Comparison of ENCODE assay signal across 8 cellular contexts in genomic region chr10:60549686-60550085, GRCh38.
A peak's percentile ranks its signal among the peaks of the same experiment; 100 is the strongest.
DNase-seq lines count a peak whose midpoint lies in the region; ATAC-seq, FAIRE-seq and TF ChIP-seq lines count a peak whose summit lies in the region.

No MANE protein-coding gene starts in this region.

- no peaks in the 10 kb centered on the region for H3K36me3 Mint-ChIP-seq in activated naive CD8-positive, alpha-beta T cell treated with anti-CD3 and anti-CD28 coated beads for 36 hours
- peaks cover 6% of the 10 kb centered on the region for H3K36me3 Mint-ChIP-seq in activated CD4-positive, alpha-beta T cell treated with anti-CD3 and anti-CD28 coated beads, Interleukin-2, amount 10 ng/mL, durations not matched to agents 7 days and 5 days (ENCODE audit: low read depth)

- no peaks in the 10 kb centered on the region for H3K27me3 Mint-ChIP-seq in activated naive CD8-positive, alpha-beta T cell treated with anti-CD3 and anti-CD28 coated beads for 36 hours
- no peaks in the 10 kb centered on the region for H3K27me3 Mint-ChIP-seq in activated CD4-positive, alpha-beta T cell treated with anti-CD3 and anti-CD28 coated beads, Interleukin-2, amount 10 ng/mL, durations not matched to agents 7 days and 5 days

- intact Hi-C loops in cardiac septum (cut with DNase I): loop anchor here (5.0 kb wide), 1 partner anchor 98 kb away; no protein-coding TSS in a partner anchor

- peak; percentile 56 for DNase-seq in A172 (ENCODE audit: low spot score)
- DNase-seq in NCI-H526 treated with DMSO at 0.1 percent for 48 hours (lab: John Stamatoyannopoulos, UW): peak; percentile 17
- DNase-seq in fibroblast of peridontal ligament (ENCODE audit: extremely low read depth): peak; percentile 35
- no peak for DNase-seq in GM12892 (ENCODE audit: insufficient read length)
- DNase-seq in activated naive CD8-positive, alpha-beta T cell treated with anti-CD3 and anti-CD28 coated beads for 36 hours: no peak
- DNase-seq in activated CD4-positive, alpha-beta T cell treated with anti-CD3 and anti-CD28 coated beads, Interleukin-2, amount 10 ng/mL, durations not matched to agents 7 days and 5 days: no peak
- DNase-seq in cardiac septum (ENCODE audit: low spot score): no peak

- ATAC-seq in GM18519 (IDR thresholded peaks at IDR 0.05; ENCODE audit: low FRiP score, unreplicated experiment): peak; percentile 63

- no peak for FAIRE-seq in GM12892 (lab: Jason Lieb, UNC)

- CTCF ChIA-PET in activated CD4-positive, alpha-beta T cell treated with anti-CD3 and anti-CD28 coated beads, Interleukin-2, amount 10 ng/mL, durations not matched to agents 7 days and 5 days (lab: Charles Lee): interaction anchor here (1.4 kb wide), 1 partner anchor 10 kb away, joined by 3 read pairs; no protein-coding TSS in a partner anchor

- no peak for TF ChIP-seq POLR2A in GM12892 (IDR thresholded peaks at IDR 0.05; ENCODE audit: low read depth, low read length)

- peaks cover 3% of the 10 kb centered on the region for H3K9me3 Mint-ChIP-seq in activated naive CD8-positive, alpha-beta T cell treated with anti-CD3 and anti-CD28 coated beads for 36 hours
- H3K9me3 Mint-ChIP-seq in activated CD4-positive, alpha-beta T cell treated with anti-CD3 and anti-CD28 coated beads, Interleukin-2, amount 10 ng/mL, durations not matched to agents 7 days and 5 days: peaks cover 7% of the 10 kb centered on the region

- no peak overlapping the region for H3K27ac Mint-ChIP-seq in activated naive CD8-positive, alpha-beta T cell treated with anti-CD3 and anti-CD28 coated beads for 36 hours
- H3K27ac Mint-ChIP-seq in activated CD4-positive, alpha-beta T cell treated with anti-CD3 and anti-CD28 coated beads, Interleukin-2, amount 10 ng/mL, durations not matched to agents 7 days and 5 days: no peak overlapping the region

- POLR2A ChIA-PET in activated CD4-positive, alpha-beta T cell treated with anti-CD3 and anti-CD28 coated beads, Interleukin-2, amount 10 ng/mL, durations not matched to agents 7 days and 5 days (lab: Charles Lee): no interaction called here

- no peaks in the 10 kb centered on the region for H3K4me1 Mint-ChIP-seq in activated naive CD8-positive, alpha-beta T cell treated with anti-CD3 and anti-CD28 coated beads for 36 hours
- H3K4me1 Mint-ChIP-seq in activated CD4-positive, alpha-beta T cell treated with anti-CD3 and anti-CD28 coated beads, Interleukin-2, amount 10 ng/mL, durations not matched to agents 7 days and 5 days: no peaks in the 10 kb centered on the region

- H3K4me3 Mint-ChIP-seq in activated naive CD8-positive, alpha-beta T cell treated with anti-CD3 and anti-CD28 coated beads for 36 hours: no peak overlapping the region
- no peak overlapping the region for H3K4me3 Mint-ChIP-seq in activated CD4-positive, alpha-beta T cell treated with anti-CD3 and anti-CD28 coated beads, Interleukin-2, amount 10 ng/mL, durations not matched to agents 7 days and 5 days

Comparison
In these comparisons a context has a peak if more than half of its experiments do, and no peak if none do; other contexts are left out.
1. DNase-seq: peak in A172 (single experiment), NCI-H526 treated with DMSO at 0.1 percent for 48 hours (single experiment) and fibroblast of peridontal ligament (single experiment); none in GM12892 (single experiment), activated naive CD8-positive, alpha-beta T cell treated with anti-CD3 and anti-CD28 coated beads for 36 hours (single experiment), activated CD4-positive, alpha-beta T cell treated with anti-CD3 and anti-CD28 coated beads, Interleukin-2, amount 10 ng/mL, durations not matched to agents 7 days and 5 days (single experiment) and cardiac septum (single experiment).